In the genomic region with DNA sequence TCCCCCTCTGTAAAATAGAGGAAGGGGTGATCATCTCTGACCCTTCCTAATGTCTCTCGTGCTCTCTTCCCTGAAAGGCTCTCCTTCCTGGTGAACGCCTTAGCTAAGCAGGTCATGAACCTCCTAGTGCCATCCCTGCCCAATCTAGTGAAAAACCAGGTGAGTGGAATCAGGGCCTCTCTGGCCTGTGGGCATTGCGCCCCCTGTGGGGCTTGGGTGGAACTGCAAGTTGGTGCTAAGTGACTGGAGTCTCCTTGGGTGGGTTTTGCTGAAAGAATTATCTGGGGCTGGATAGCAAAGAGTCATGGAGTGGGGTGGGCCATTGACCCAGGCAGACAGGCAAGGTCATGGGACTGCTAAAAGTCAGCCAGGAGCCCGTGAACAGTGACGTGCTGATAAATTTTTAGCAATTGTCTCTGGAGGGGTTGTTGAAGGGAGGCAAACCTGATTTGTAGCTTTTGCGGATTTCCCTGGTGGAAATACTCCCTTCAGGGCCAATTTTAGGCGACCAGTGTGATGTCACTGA, we compare ENCODE assay signal across 9 cellular contexts. TPM values are rescaled to one million over a fixed set of nuclear protein-coding genes. Genes with fewer than 3 reads are reported as not detected.
DNase-seq lines count a peak whose midpoint lies in the region; ATAC-seq, FAIRE-seq and TF ChIP-seq lines count a peak whose summit lies in the region.
"Had no signal": no experiment of that assay in that cellular context is flagged by ENCODE, and none has a peak within 500 bp of the region (broad histone marks: within the 10 kb centered on the region; RNA-seq: fewer than 3 reads in every experiment).

No MANE protein-coding gene starts in this region.

- ATAC-seq in GM18502 (IDR thresholded peaks at IDR 0.05; ENCODE audit: poor library complexity, unreplicated experiment) = no peak
- ATAC-seq in HG02798 (IDR thresholded peaks at IDR 0.05; ENCODE audit: poor library complexity, unreplicated experiment) = no peak

- H3K4me1 ChIP-seq in ascending aorta (no peaks in the 10 kb centered on the region), keratinocyte (ENCODE audit: control insufficient read depth, extremely low read depth, insufficient read depth, low read length) (no peaks in the 10 kb centered on the region)

- no peak overlapping the region for H3K27ac Mint-ChIP-seq in T-helper 2 cell treated with Interferon-gamma antibody and Interleukin-4, amounts not matched to agents 5 μg/mL and 100 μg/mL, for 36 hours

- no peaks in the 10 kb centered on the region for H3K4me1 Mint-ChIP-seq in T-helper 2 cell treated with Interferon-gamma antibody and Interleukin-4, amounts not matched to agents 5 μg/mL and 100 μg/mL, for 36 hours (ENCODE audit: low read depth)

- H3K4me3 ChIP-seq in ascending aorta (no peak overlapping the region), keratinocyte (ENCODE audit: control insufficient read depth in 2 of 3, extremely low read depth in 1 of 3, insufficient read depth in 2 of 3, low read depth in 1 of 3, low read length in 3 of 3) (no peak overlapping the region)
- H3K4me3 ChIP-seq: SK-N-MC had no signal

- TF ChIP-seq CTCF in ascending aorta (IDR thresholded peaks at IDR 0.05) = peak in 2 of 3 experiments; percentile 40 to 58
- TF ChIP-seq CTCF in keratinocyte (optimal IDR thresholded peaks at IDR 0.05 in 1 of 3, IDR thresholded peaks at IDR 0.05 in 1 of 3, conservative IDR thresholded peaks at IDR 0.05 in 1 of 3; ENCODE audit: extremely low read depth in 1 of 3, insufficient read depth in 2 of 3, low read length in 3 of 3) = peak; percentile 84 to 98 (median 98)

- H3K9me3 Mint-ChIP-seq in T-helper 2 cell treated with Interferon-gamma antibody and Interleukin-4, amounts not matched to agents 5 μg/mL and 100 μg/mL, for 36 hours = no peaks in the 10 kb centered on the region

- H3K27me3 Mint-ChIP-seq in T-helper 2 cell treated with Interferon-gamma antibody and Interleukin-4, amounts not matched to agents 5 μg/mL and 100 μg/mL, for 36 hours (ENCODE audit: low read depth) = peaks cover 5% of the 10 kb centered on the region

- H3K27ac ChIP-seq in ascending aorta (no peak overlapping the region), keratinocyte (ENCODE audit: control insufficient read depth, insufficient read depth, low read length) (no peak overlapping the region)
- H3K27ac ChIP-seq: SK-N-MC had no signal

- H3K27me3 ChIP-seq in ascending aorta = no peaks in the 10 kb centered on the region
- peaks cover 8% of the 10 kb centered on the region for H3K27me3 ChIP-seq in keratinocyte (ENCODE audit: control insufficient read depth, extremely low read depth, insufficient read depth, low read length)

- H3K9me1 ChIP-seq in keratinocyte (ENCODE audit: control insufficient read depth, extremely low read depth, insufficient read depth, low read length) = no peaks in the 10 kb centered on the region

- in situ Hi-C loops in Caki2 (cut with HindIII; ENCODE audit: low pct_unique_long_range_greater_than_20kb, low sequenced_read_pairs) = no loop called here

- no peak overlapping the region for H3K4me3 Mint-ChIP-seq in T-helper 2 cell treated with Interferon-gamma antibody and Interleukin-4, amounts not matched to agents 5 μg/mL and 100 μg/mL, for 36 hours

- H3K36me3 ChIP-seq in ascending aorta (no peaks in the 10 kb centered on the region), keratinocyte (ENCODE audit: control insufficient read depth in 2 of 2, extremely low read depth in 1 of 2, insufficient read depth in 2 of 2, low read length in 2 of 2) (no peaks in the 10 kb centered on the region)

- peak; percentile 34 for FAIRE-seq in keratinocyte (lab: Jason Lieb, UNC)

- no peaks in the 10 kb centered on the region for H4K20me1 ChIP-seq in keratinocyte (ENCODE audit: control insufficient read depth, extremely low read depth, insufficient read depth, low read length)

- intact Hi-C loops in ascending aorta (cut with DNase I) = loop anchor here (10.0 kb wide), 1 partner anchor 387 kb away; no protein-coding TSS in a partner anchor

- no peak overlapping the region for H3K4me2 ChIP-seq in keratinocyte (ENCODE audit: control insufficient read depth, extremely low read depth, insufficient read depth, low read depth, low read length)

- H3K79me2 ChIP-seq in keratinocyte (ENCODE audit: control insufficient read depth, insufficient read depth, low read length) = no peaks in the 10 kb centered on the region

- H3K9me3 ChIP-seq in ascending aorta (no peaks in the 10 kb centered on the region), keratinocyte (ENCODE audit: control insufficient read depth, low read depth, low read length) (no peaks in the 10 kb centered on the region)

- H2AFZ ChIP-seq in keratinocyte (ENCODE audit: control insufficient read depth, low read length) = no peak overlapping the region

- dilution Hi-C loops in keratinocyte (cut with MboI; ENCODE audit: extremely low pct_ligation_motif_present, low sequenced_read_pairs) = no loop called here

- no peaks in the 10 kb centered on the region for H3K36me3 Mint-ChIP-seq in T-helper 2 cell treated with Interferon-gamma antibody and Interleukin-4, amounts not matched to agents 5 μg/mL and 100 μg/mL, for 36 hours (ENCODE audit: low read depth)

- peak; percentile 90 for TF ChIP-seq RAD21 in Ishikawa (IDR thresholded peaks at IDR 0.05; ENCODE audit: low read depth)

- no peak for TF ChIP-seq EP300 in Ishikawa (IDR thresholded peaks at IDR 0.05; ENCODE audit: borderline replicate concordance)

- DNase-seq in Caki2 (ENCODE audit: low read depth) = peak; percentile 33
- peak; percentile 43 for DNase-seq in T-helper 2 cell treated with Interferon-gamma antibody and Interleukin-4, amounts not matched to agents 5 μg/mL and 100 μg/mL, for 36 hours (ENCODE audit: low spot score)
- DNase-seq in ascending aorta (ENCODE audit: low spot score in 2 of 2) = no peak
- DNase-seq in keratinocyte (ENCODE audit: low read depth, low spot score) = no peak
- peak; percentile 40 to 62 for DNase-seq in stimulated activated CD4-positive, alpha-beta T cell treated with anti-CD3 and anti-CD28 coated beads, Interleukin-4, amount 100 ng/mL, for 4 hours

- no peak overlapping the region for H3K9ac ChIP-seq in keratinocyte (ENCODE audit: control insufficient read depth, extremely low read depth, insufficient read depth, low read length)

TF ChIP-seq in Ishikawa, 13 proteins besides CTCF, POLR2A, EP300 and RAD21:
- TF ChIP-seq ZBTB7A (IDR thresholded peaks at IDR 0.05; ENCODE audit: low read depth) (no peak), REST (IDR thresholded peaks at IDR 0.05; ENCODE audit: low read depth) (no peak), FOXM1 (IDR thresholded peaks at IDR 0.05; ENCODE audit: borderline replicate concordance, low read depth) (no peak), CEBPB (IDR thresholded peaks at IDR 0.05) (no peak), TAF1 (IDR thresholded peaks at IDR 0.05; ENCODE audit: low read depth) (no peak)

RNA-seq across cellular contexts. Expression of gene BPIFB1, which starts 8.9 kb away (rescaled TPM):
- not detected in 2 replicates for total RNA-seq in Caki2 (2014; rRNA removed; shearing (Covaris generic); ENCODE audit: low replicate concordance)
- not detected for total RNA-seq in ascending aorta
- polyA plus RNA-seq in keratinocyte = not detected in 3 replicates
- polyA plus RNA-seq in keratinocyte (2011; ENCODE audit: low read depth) = not detected
- polyA plus RNA-seq in keratinocyte (2011; cell fraction: cytosol; rRNA removed) = not detected in 2 replicates
- polyA plus RNA-seq in keratinocyte (2011; cell fraction: nucleus; rRNA removed) = not detected in 2 replicates
- not detected in 2 replicates for polyA plus RNA-seq in keratinocyte (2012; ENCODE audit: low replicate concordance)
- polyA minus RNA-seq in keratinocyte = not detected in 3 replicates
- polyA minus RNA-seq in keratinocyte (2011; cell fraction: cytosol; rRNA and poly(A)+ RNA removed) = not detected
- not detected in 2 replicates for polyA minus RNA-seq in keratinocyte (2011; cell fraction: nucleus; rRNA and poly(A)+ RNA removed)

RNA-seq across cellular contexts. Expression of gene BPIFA1, which starts 56.1 kb away (rescaled TPM):
- total RNA-seq in Caki2 (2014; rRNA removed; shearing (Covaris generic); ENCODE audit: low replicate concordance) = not detected in 2 replicates
- total RNA-seq in ascending aorta = not detected
- not detected in 3 replicates for polyA plus RNA-seq in keratinocyte
- not detected for polyA plus RNA-seq in keratinocyte (2011; ENCODE audit: low read depth)
- not detected in 2 replicates for polyA plus RNA-seq in keratinocyte (2011; cell fraction: cytosol; rRNA removed)
- not detected in 2 replicates for polyA plus RNA-seq in keratinocyte (2011; cell fraction: nucleus; rRNA removed)
- not detected in 2 replicates for polyA plus RNA-seq in keratinocyte (2012; ENCODE audit: low replicate concordance)
- polyA minus RNA-seq in keratinocyte = not detected in 3 replicates
- not detected for polyA minus RNA-seq in keratinocyte (2011; cell fraction: cytosol; rRNA and poly(A)+ RNA removed)
- polyA minus RNA-seq in keratinocyte (2011; cell fraction: nucleus; rRNA and poly(A)+ RNA removed) = not detected in 2 replicates

Comparison
In these comparisons a context has a peak if more than half of its experiments do, and no peak if none do; other contexts are left out.
1. DNase-seq: peak in Caki2 (single experiment), T-helper 2 cell treated with Interferon-gamma antibody and Interleukin-4, amounts not matched to agents 5 μg/mL and 100 μg/mL, for 36 hours (single experiment) and stimulated activated CD4-positive, alpha-beta T cell treated with anti-CD3 and anti-CD28 coated beads, Interleukin-4, amount 100 ng/mL, for 4 hours (2 of 2); none in ascending aorta (0 of 2) and keratinocyte (single experiment).